ENCODE assay signal across 17 cellular contexts in genomic region chr1:202076050-202076511, GRCh38. TPM values are rescaled to one million over a fixed set of nuclear protein-coding genes. Genes with fewer than 3 reads are reported as not detected.
DNase-seq lines count a peak whose midpoint lies in the region; ATAC-seq, FAIRE-seq and TF ChIP-seq lines count a peak whose summit lies in the region.
"Had no signal": no experiment of that assay in that cellular context is flagged by ENCODE, and none has a peak within 500 bp of the region (broad histone marks: within the 10 kb centered on the region; RNA-seq: fewer than 3 reads in every experiment).

No MANE protein-coding gene starts in this region.

- DNase-seq in DMS 273 treated with DMSO at 0.1 percent for 48 hours (lab: John Stamatoyannopoulos, UW) (peak; percentile 52), NCI-H146 (lab: John Stamatoyannopoulos, UW) (peak; percentile 41), astrocyte (ENCODE audit: low read depth) (no peak)
- no peak for DNase-seq in CD4-positive, alpha-beta T cell
- DNase-seq: COR-L47; H9; NCI-H2081; SHP77; stimulated activated CD4-positive, alpha-beta T cell treated with anti-CD3 and anti-CD28 coated beads, Interleukin-4, amount 100 ng/mL, for 4 hours had no signal

- H3K36me3 ChIP-seq in astrocyte (ENCODE audit: insufficient read depth, low read length) (no peaks in the 10 kb centered on the region), mucosa of rectum (ENCODE audit: control insufficient read depth in 2 of 2, insufficient read depth in 2 of 2, low read length in 2 of 2) (no peaks in the 10 kb centered on the region)

- H3K4me1 ChIP-seq in astrocyte (ENCODE audit: insufficient read depth, low read length) (peaks cover 17% of the 10 kb centered on the region), mucosa of rectum (ENCODE audit: control insufficient read depth in 2 of 2, insufficient read depth in 2 of 2, low read length in 2 of 2) (peaks cover 43 to 59% of the 10 kb centered on the region in 2 donors)

- H3K4me3 Mint-ChIP-seq in astrocyte (ENCODE audit: unreplicated experiment), result no peak overlapping the region
- no peak overlapping the region for H3K4me3 Mint-ChIP-seq in CD4-positive, alpha-beta T cell
- H3K4me3 Mint-ChIP-seq: activated T-helper 17 cell treated with anti-CD3 and anti-CD28 coated beads, Interleukin-2, amount 50 U/mL, for 72 hours; H9; IgD-negative memory B cell had no signal

- ATAC-seq in CD4-positive, alpha-beta T cell (ENCODE audit: poor library complexity), result no peak
- ATAC-seq in HG03520 (IDR thresholded peaks at IDR 0.05; ENCODE audit: unreplicated experiment) (no peak), GM19035 (IDR thresholded peaks at IDR 0.05; ENCODE audit: unreplicated experiment) (no peak), GM19467 (IDR thresholded peaks at IDR 0.05; ENCODE audit: unreplicated experiment) (no peak)

- H3K9me3 Mint-ChIP-seq in astrocyte (ENCODE audit: unreplicated experiment), result peaks cover 2% of the 10 kb centered on the region
- H3K9me3 Mint-ChIP-seq in CD4-positive, alpha-beta T cell, result no peaks in the 10 kb centered on the region
- H3K9me3 Mint-ChIP-seq: activated T-helper 17 cell treated with anti-CD3 and anti-CD28 coated beads, Interleukin-2, amount 50 U/mL, for 72 hours; H9; IgD-negative memory B cell had no signal

- CTCF ChIA-PET in CD4-positive, alpha-beta T cell (lab: Charles Lee), result no interaction called here

- TF ChIP-seq CTCF in astrocyte (IDR thresholded peaks at IDR 0.05; ENCODE audit: insufficient read depth, low read depth, low read length), result no peak
- TF ChIP-seq CTCF in CD4-positive, alpha-beta T cell (IDR thresholded peaks at IDR 0.05), result no peak

- no peaks in the 10 kb centered on the region for H3K9me3 ChIP-seq in astrocyte (ENCODE audit: insufficient read depth, low read depth, low read length)
- H3K9me3 ChIP-seq in mucosa of rectum (ENCODE audit: control insufficient read depth in 2 of 2, low read length in 2 of 2), result no peaks in the 10 kb centered on the region
- no peaks in the 10 kb centered on the region for H3K9me3 ChIP-seq in CD4-positive, alpha-beta T cell (ENCODE audit: control insufficient read depth, low read length)

- intact Hi-C loops in CD4-positive, alpha-beta T cell (cut with DNase I, micrococcal nuclease), result no loop called here

- POLR2A ChIA-PET in CD4-positive, alpha-beta T cell (lab: Charles Lee), result no interaction called here

- peaks cover 11% of the 10 kb centered on the region for H3K4me1 Mint-ChIP-seq in astrocyte (ENCODE audit: low read depth, unreplicated experiment)
- H3K4me1 Mint-ChIP-seq in CD4-positive, alpha-beta T cell (ENCODE audit: low read depth), result no peaks in the 10 kb centered on the region

- no peak overlapping the region for H3K27ac ChIP-seq in astrocyte (ENCODE audit: low read depth, low read length)
- H3K27ac ChIP-seq in mucosa of rectum (ENCODE audit: low read depth in 2 of 2, low read length in 2 of 2), result peak overlapping the region; percentile 90 to 92
- no peak overlapping the region for H3K27ac ChIP-seq in CD4-positive, alpha-beta T cell (ENCODE audit: low read depth, low read length)

- H3K4me3 ChIP-seq in astrocyte (ENCODE audit: insufficient read depth, low read depth, low read length), result no peak overlapping the region
- no peak overlapping the region for H3K4me3 ChIP-seq in mucosa of rectum (ENCODE audit: low read length in 2 of 2)

- no peak for FAIRE-seq in astrocyte (lab: Jason Lieb, UNC)
- FAIRE-seq: GM19239 had no signal

- peak overlapping the region; percentile 50 for H3K4me2 ChIP-seq in astrocyte (ENCODE audit: low read length)

- no peaks in the 10 kb centered on the region for H3K27me3 ChIP-seq in astrocyte (ENCODE audit: insufficient read depth, low read length)
- H3K27me3 ChIP-seq in mucosa of rectum (ENCODE audit: control insufficient read depth in 2 of 2, insufficient read depth in 2 of 2, low read length in 2 of 2), result no peaks in the 10 kb centered on the region
- no peaks in the 10 kb centered on the region for H3K27me3 ChIP-seq in CD4-positive, alpha-beta T cell (ENCODE audit: control insufficient read depth, insufficient read depth, low read length)

- H3K9ac ChIP-seq in astrocyte (ENCODE audit: low read length), result no peak overlapping the region
- H3K9ac ChIP-seq in mucosa of rectum (ENCODE audit: low read depth in 1 of 2, low read length in 2 of 2), result peak overlapping the region; percentile 68 to 76

- no peak overlapping the region for H2AFZ ChIP-seq in astrocyte (ENCODE audit: low read depth, low read length)

- no peaks in the 10 kb centered on the region for H3K36me3 Mint-ChIP-seq in astrocyte (ENCODE audit: low read depth, unreplicated experiment)
- H3K36me3 Mint-ChIP-seq in CD4-positive, alpha-beta T cell (ENCODE audit: low read depth), result no peaks in the 10 kb centered on the region

- no peaks in the 10 kb centered on the region for H3K79me2 ChIP-seq in astrocyte (ENCODE audit: insufficient read depth, low read length)

- H4K20me1 ChIP-seq in astrocyte (ENCODE audit: insufficient read depth, low read length), result no peaks in the 10 kb centered on the region

- peaks cover 3% of the 10 kb centered on the region for H3K27me3 Mint-ChIP-seq in astrocyte (ENCODE audit: low read depth, unreplicated experiment)
- no peaks in the 10 kb centered on the region for H3K27me3 Mint-ChIP-seq in CD4-positive, alpha-beta T cell
- H3K27me3 Mint-ChIP-seq: activated T-helper 17 cell treated with anti-CD3 and anti-CD28 coated beads, Interleukin-2, amount 50 U/mL, for 72 hours had no signal

- H3K27ac Mint-ChIP-seq in astrocyte (ENCODE audit: unreplicated experiment), result peak overlapping the region; percentile 23
- H3K27ac Mint-ChIP-seq in CD4-positive, alpha-beta T cell, result no peak overlapping the region
- H3K27ac Mint-ChIP-seq: IgD-negative memory B cell had no signal

RNA-seq across cellular contexts. Expression of gene GPR37L1, which starts 46.6 kb away (rescaled TPM):
- not detected in 2 replicates for total RNA-seq in astrocyte
- not detected for total RNA-seq in CD4-positive, alpha-beta T cell
- total RNA-seq: activated T-helper 17 cell treated with anti-CD3 and anti-CD28 coated beads, Interleukin-2, amount 50 U/mL, for 72 hours; mononuclear cell had no signal

Comparison
In these comparisons a context has a peak if more than half of its experiments do, and no peak if none do; other contexts are left out.
1. DNase-seq: peak in DMS 273 treated with DMSO at 0.1 percent for 48 hours (single experiment) and NCI-H146 (single experiment); none in astrocyte (single experiment) and CD4-positive, alpha-beta T cell (0 of 10).
2. H3K27ac ChIP-seq: peak in mucosa of rectum (2 of 2); none in astrocyte (single experiment) and CD4-positive, alpha-beta T cell (single experiment).